ENCODE assay signal across 8 cellular contexts in genomic region chr9:4297795-4298254, GRCh38. TPM values are rescaled to one million over a fixed set of nuclear protein-coding genes. Genes with fewer than 3 reads are reported as not detected.
DNase-seq lines count a peak whose midpoint lies in the region; ATAC-seq and TF ChIP-seq lines count a peak whose summit lies in the region.

No MANE protein-coding gene starts in this region.

- peaks cover 43% of the 10 kb centered on the region for H3K27me3 Mint-ChIP-seq in activated CD8-positive, alpha-beta T cell treated with anti-CD3 and anti-CD28 coated beads for 36 hours
- peaks cover 88% of the 10 kb centered on the region for H3K27me3 Mint-ChIP-seq in stimulated activated memory B cell treated with anti-CD40 and anti-IgM and Interleukin-4, amounts not matched to agents 10 μg/mL and 1 μg/mL and 100 μg/mL, for 72 hours

- H3K4me3 Mint-ChIP-seq in activated CD8-positive, alpha-beta T cell treated with anti-CD3 and anti-CD28 coated beads for 36 hours: peak overlapping the region; percentile 91
- peak overlapping the region; percentile 88 for H3K4me3 Mint-ChIP-seq in stimulated activated memory B cell treated with anti-CD40 and anti-IgM and Interleukin-4, amounts not matched to agents 10 μg/mL and 1 μg/mL and 100 μg/mL, for 72 hours

- POLR2A ChIA-PET in activated CD8-positive, alpha-beta T cell treated with anti-CD3 and anti-CD28 coated beads for 36 hours (lab: Charles Lee): interaction anchor here (1.9 kb wide), 1 partner anchor 17 kb away, joined by 4 read pairs; no protein-coding TSS in a partner anchor

- peak; percentile 73 for DNase-seq in ELF-1 (ENCODE audit: low read depth, low spot score)
- peak; percentile 99 for DNase-seq in NB4 (ENCODE audit: low read depth)
- DNase-seq in activated CD8-positive, alpha-beta T cell treated with anti-CD3 and anti-CD28 coated beads for 36 hours: peak; percentile 55
- no peak for DNase-seq in effector memory CD4-positive, alpha-beta T cell
- DNase-seq in medulla oblongata (ENCODE audit: extremely low spot score): peak; percentile 29
- DNase-seq in epidermal melanocyte (ENCODE audit: insufficient read length, low spot score): no peak

- H3K9me3 Mint-ChIP-seq in activated CD8-positive, alpha-beta T cell treated with anti-CD3 and anti-CD28 coated beads for 36 hours: no peaks in the 10 kb centered on the region
- no peaks in the 10 kb centered on the region for H3K9me3 Mint-ChIP-seq in stimulated activated memory B cell treated with anti-CD40 and anti-IgM and Interleukin-4, amounts not matched to agents 10 μg/mL and 1 μg/mL and 100 μg/mL, for 72 hours

- H3K4me1 ChIP-seq in effector memory CD4-positive, alpha-beta T cell (ENCODE audit: control insufficient read depth, insufficient read depth, low read length, poor library complexity, severe bottlenecking): peaks cover 9% of the 10 kb centered on the region

- H3K36me3 Mint-ChIP-seq in activated CD8-positive, alpha-beta T cell treated with anti-CD3 and anti-CD28 coated beads for 36 hours (ENCODE audit: low read depth): no peaks in the 10 kb centered on the region
- no peaks in the 10 kb centered on the region for H3K36me3 Mint-ChIP-seq in stimulated activated memory B cell treated with anti-CD40 and anti-IgM and Interleukin-4, amounts not matched to agents 10 μg/mL and 1 μg/mL and 100 μg/mL, for 72 hours

- H3K4me3 ChIP-seq in NB4 (ENCODE audit: low read depth, low read length): peak overlapping the region; percentile 79
- H3K4me3 ChIP-seq in effector memory CD4-positive, alpha-beta T cell (ENCODE audit: insufficient read depth, low read depth, low read length, poor library complexity, severe bottlenecking): peak overlapping the region; percentile 80

- TF ChIP-seq CTCF in NB4 (IDR thresholded peaks at IDR 0.05; ENCODE audit: low read depth, low read length): no peak
- TF ChIP-seq CTCF in activated CD8-positive, alpha-beta T cell treated with anti-CD3 and anti-CD28 coated beads for 36 hours (IDR thresholded peaks at IDR 0.05): no peak

- peak; percentile 35 for ATAC-seq in GM21717 (IDR thresholded peaks at IDR 0.05; ENCODE audit: unreplicated experiment)
- peak; percentile 35 for ATAC-seq in activated CD8-positive, alpha-beta T cell treated with anti-CD3 and anti-CD28 coated beads for 36 hours
- ATAC-seq in stimulated activated memory B cell treated with anti-CD40 and anti-IgM and Interleukin-4, amounts not matched to agents 10 μg/mL and 1 μg/mL and 100 μg/mL, for 72 hours: peak; percentile 35

- H3K27me3 ChIP-seq in effector memory CD4-positive, alpha-beta T cell (replicated peaks; ENCODE audit: control insufficient read depth, insufficient read depth, low read length, poor library complexity, severe bottlenecking): peaks cover 7% of the 10 kb centered on the region

- intact Hi-C loops in activated CD8-positive, alpha-beta T cell treated with anti-CD3 and anti-CD28 coated beads for 36 hours (cut with micrococcal nuclease): no loop called here

- H3K27ac Mint-ChIP-seq in activated CD8-positive, alpha-beta T cell treated with anti-CD3 and anti-CD28 coated beads for 36 hours: peak overlapping the region; percentile 84
- H3K27ac Mint-ChIP-seq in stimulated activated memory B cell treated with anti-CD40 and anti-IgM and Interleukin-4, amounts not matched to agents 10 μg/mL and 1 μg/mL and 100 μg/mL, for 72 hours: peak overlapping the region; percentile 54

- H3K4me1 Mint-ChIP-seq in activated CD8-positive, alpha-beta T cell treated with anti-CD3 and anti-CD28 coated beads for 36 hours (ENCODE audit: low read depth): peaks cover 35% of the 10 kb centered on the region
- peaks cover 27% of the 10 kb centered on the region for H3K4me1 Mint-ChIP-seq in stimulated activated memory B cell treated with anti-CD40 and anti-IgM and Interleukin-4, amounts not matched to agents 10 μg/mL and 1 μg/mL and 100 μg/mL, for 72 hours

- H3K36me3 ChIP-seq in effector memory CD4-positive, alpha-beta T cell (ENCODE audit: control insufficient read depth, insufficient read depth, low read length): no peaks in the 10 kb centered on the region

- no peaks in the 10 kb centered on the region for H3K9me3 ChIP-seq in effector memory CD4-positive, alpha-beta T cell (ENCODE audit: control insufficient read depth, low read length)

- peak overlapping the region; percentile 42 for H3K27ac ChIP-seq in effector memory CD4-positive, alpha-beta T cell (ENCODE audit: insufficient read depth, low read length, poor library complexity, severe bottlenecking)

- CTCF ChIA-PET in activated CD8-positive, alpha-beta T cell treated with anti-CD3 and anti-CD28 coated beads for 36 hours (lab: Charles Lee): interaction anchor here (1.5 to 2.8 kb wide), 2 partner anchors 18 to 42 kb away, joined by 5 to 9 read pairs; no protein-coding TSS in a partner anchor

- peak; percentile 63 for TF ChIP-seq POLR2A in NB4 (IDR thresholded peaks at IDR 0.05; ENCODE audit: extremely low read depth, insufficient read length)

RNA-seq across cellular contexts. Expression of gene GLIS3, which starts 2.0 kb away (rescaled TPM):
- 1 to 10 TPM; 1.5 to 2.1 TPM for total RNA-seq in activated CD8-positive, alpha-beta T cell treated with anti-CD3 and anti-CD28 coated beads for 36 hours

Comparison
In these comparisons a context has a peak if more than half of its experiments do, and no peak if none do; other contexts are left out.
1. DNase-seq: peak in ELF-1 (single experiment), NB4 (single experiment), activated CD8-positive, alpha-beta T cell treated with anti-CD3 and anti-CD28 coated beads for 36 hours (single experiment) and medulla oblongata (single experiment); none in effector memory CD4-positive, alpha-beta T cell (0 of 3) and epidermal melanocyte (single experiment).
2. Peak in every context shown above with its lines, with median percentiles within 50 percentile points of each other: ATAC-seq.